Comparison of ENCODE assay signal across 12 cellular contexts in genomic region chr4:73599182-73599581, GRCh38. TPM values are rescaled to one million over a fixed set of nuclear protein-coding genes. Genes with fewer than 3 reads are reported as not detected.
A peak's percentile ranks its signal among the peaks of the same experiment; 100 is the strongest.
DNase-seq lines count a peak whose midpoint lies in the region; ATAC-seq and TF ChIP-seq lines count a peak whose summit lies in the region.
"Had no signal": no experiment of that assay in that cellular context is flagged by ENCODE, and none has a peak within 500 bp of the region (broad histone marks: within the 10 kb centered on the region; RNA-seq: fewer than 3 reads in every experiment).

No MANE protein-coding gene starts in this region.

- H3K4me3 ChIP-seq in iPS-18a (ENCODE audit: low read length) (no peak overlapping the region), esophagus muscularis mucosa (no peak overlapping the region)
- H3K4me3 ChIP-seq: cardiac muscle cell had no signal

- no peak for ATAC-seq in HG03378 (IDR thresholded peaks at IDR 0.05; ENCODE audit: unreplicated experiment)
- ATAC-seq: CD8-positive, alpha-beta T cell had no signal

- no peaks in the 10 kb centered on the region for H3K9me3 Mint-ChIP-seq in activated CD4-positive, alpha-beta T cell treated with anti-CD3 and anti-CD28 coated beads, Interleukin-2, amount 10 ng/mL, durations not matched to agents 24 days and 14 days
- H3K9me3 Mint-ChIP-seq: CD8-positive, alpha-beta T cell had no signal

- 69% methylated on average over 3 of the region's 4 CpGs for WGBS in esophagus muscularis mucosa

- H3K27me3 Mint-ChIP-seq in activated CD4-positive, alpha-beta T cell treated with anti-CD3 and anti-CD28 coated beads, Interleukin-2, amount 10 ng/mL, durations not matched to agents 24 days and 14 days: peaks cover 6% of the 10 kb centered on the region

- H3K9me3 ChIP-seq in iPS-18a (ENCODE audit: control insufficient read depth, low read depth, low read length) (no peaks in the 10 kb centered on the region), esophagus muscularis mucosa (no peaks in the 10 kb centered on the region)

- H3K27ac ChIP-seq in iPS-18a (ENCODE audit: low read length): peak overlapping the region; percentile 18
- no peak overlapping the region for H3K27ac ChIP-seq in esophagus muscularis mucosa (replicated peaks in 1 of 4)
- H3K27ac ChIP-seq: cardiac muscle cell had no signal

- no peak overlapping the region for H3K4me3 Mint-ChIP-seq in activated CD4-positive, alpha-beta T cell treated with anti-CD3 and anti-CD28 coated beads, Interleukin-2, amount 10 ng/mL, durations not matched to agents 24 days and 14 days
- H3K4me3 Mint-ChIP-seq: CD8-positive, alpha-beta T cell had no signal

- no peaks in the 10 kb centered on the region for H3K27me3 ChIP-seq in iPS-18a (ENCODE audit: control insufficient read depth, insufficient read depth, low read length)
- H3K27me3 ChIP-seq in esophagus muscularis mucosa: no peaks in the 10 kb centered on the region
- H3K27me3 ChIP-seq: cardiac muscle cell had no signal

- H3K27ac Mint-ChIP-seq in activated CD4-positive, alpha-beta T cell treated with anti-CD3 and anti-CD28 coated beads, Interleukin-2, amount 10 ng/mL, durations not matched to agents 24 days and 14 days: no peak overlapping the region
- H3K27ac Mint-ChIP-seq: CD8-positive, alpha-beta T cell had no signal

- in situ Hi-C loops in ACHN (cut with HindIII; ENCODE audit: low pct_ligation_motif_present, low pct_unique_long_range_greater_than_20kb, low sequenced_read_pairs): no loop called here
- in situ Hi-C loops in SK-MEL-5 (cut with HindIII; ENCODE audit: low pct_unique_long_range_greater_than_20kb, low sequenced_read_pairs): no loop called here

- TF ChIP-seq POLR2A in esophagus muscularis mucosa (IDR thresholded peaks at IDR 0.05; ENCODE audit: low read depth): no peak

- no peak for TF ChIP-seq CTCF in esophagus muscularis mucosa (IDR thresholded peaks at IDR 0.05)

- H3K4me1 Mint-ChIP-seq in activated CD4-positive, alpha-beta T cell treated with anti-CD3 and anti-CD28 coated beads, Interleukin-2, amount 10 ng/mL, durations not matched to agents 24 days and 14 days: no peaks in the 10 kb centered on the region

- DNase-seq in ACHN: peak; percentile 29
- peak; percentile 60 for DNase-seq in HCEC 1CT
- DNase-seq in SK-MEL-5 (ENCODE audit: low read depth, low spot score): peak; percentile 15
- DNase-seq in activated naive CD4-positive, alpha-beta T cell (lab: John Stamatoyannopoulos, UW): no peak
- DNase-seq in activated CD4-positive, alpha-beta T cell treated with anti-CD3 and anti-CD28 coated beads, Interleukin-2, amount 10 ng/mL, durations not matched to agents 24 days and 14 days: no peak
- no peak for DNase-seq in esophagus muscularis mucosa (ENCODE audit: extremely low spot score)
- DNase-seq: CD8-positive, alpha-beta T cell; occipital lobe had no signal

- H3K36me3 Mint-ChIP-seq in activated CD4-positive, alpha-beta T cell treated with anti-CD3 and anti-CD28 coated beads, Interleukin-2, amount 10 ng/mL, durations not matched to agents 24 days and 14 days (ENCODE audit: low read depth): no peaks in the 10 kb centered on the region
- H3K36me3 Mint-ChIP-seq: CD8-positive, alpha-beta T cell had no signal

- no peaks in the 10 kb centered on the region for H3K36me3 ChIP-seq in iPS-18a (ENCODE audit: control insufficient read depth, low read depth, low read length)
- H3K36me3 ChIP-seq in esophagus muscularis mucosa: no peaks in the 10 kb centered on the region
- H3K36me3 ChIP-seq: cardiac muscle cell had no signal

- intact Hi-C loops in activated CD4-positive, alpha-beta T cell treated with anti-CD3 and anti-CD28 coated beads, Interleukin-2, amount 10 ng/mL, durations not matched to agents 24 days and 14 days (cut with micrococcal nuclease): no loop called here
- intact Hi-C loops in esophagus muscularis mucosa (cut with DNase I): loop anchor here (10.0 kb wide), 1 partner anchor 536 kb away; no protein-coding TSS in a partner anchor

- TF ChIP-seq EP300 in esophagus muscularis mucosa (IDR thresholded peaks at IDR 0.05): no peak

- H3K4me1 ChIP-seq in iPS-18a (ENCODE audit: control insufficient read depth, low read depth, low read length) (peaks cover 12% of the 10 kb centered on the region), esophagus muscularis mucosa (peaks cover 0 to 31% (median 29%) of the 10 kb centered on the region in 4 donors)

- no peak overlapping the region for H3K9ac ChIP-seq in iPS-18a (ENCODE audit: low read length)

RNA-seq across cellular contexts. Expression of gene RASSF6, which starts 21.1 kb away (rescaled TPM):
- total RNA-seq in SK-MEL-5 (2014; rRNA removed; shearing (Covaris generic)): not detected in 2 replicates
- not detected in 2 replicates for polyA plus RNA-seq in SK-MEL-5 (2015; cell fraction: cytosol; rRNA removed)
- polyA plus RNA-seq in SK-MEL-5 (2015; cell fraction: nucleus; rRNA removed): not detected in 2 replicates
- not detected in 2 replicates for total RNA-seq in activated CD4-positive, alpha-beta T cell treated with anti-CD3 and anti-CD28 coated beads, Interleukin-2, amount 10 ng/mL, durations not matched to agents 24 days and 14 days
- 1 to 10 TPM in 1 of 4 donors, under 1 TPM in 3; 0.26 to 1.2 (median 0.62) TPM for total RNA-seq in esophagus muscularis mucosa
- total RNA-seq: cardiac muscle cell; CD8-positive, alpha-beta T cell; T-helper 2 cell treated with Interferon-gamma antibody and Interleukin-4, amounts not matched to agents 100 ng/mL and 5 ng/mL, for 36 hours had no signal
- polyA plus RNA-seq: cardiac muscle cell had no signal

Comparison
In these comparisons a context has a peak if more than half of its experiments do, and no peak if none do; other contexts are left out.
1. DNase-seq: peak in ACHN (single experiment), HCEC 1CT (single experiment) and SK-MEL-5 (single experiment); none in activated naive CD4-positive, alpha-beta T cell (0 of 4), activated CD4-positive, alpha-beta T cell treated with anti-CD3 and anti-CD28 coated beads, Interleukin-2, amount 10 ng/mL, durations not matched to agents 24 days and 14 days (single experiment) and esophagus muscularis mucosa (single experiment).